12 cellular contexts compared by ENCODE assay signal in genomic region chr5:131242728-131243255, GRCh38. TPM values are rescaled to one million over a fixed set of nuclear protein-coding genes. Genes with fewer than 3 reads are reported as not detected.
DNase-seq lines count a peak whose midpoint lies in the region; ATAC-seq and TF ChIP-seq lines count a peak whose summit lies in the region.
"Had no signal": no experiment of that assay in that cellular context is flagged by ENCODE, and none has a peak within 500 bp of the region (broad histone marks: within the 10 kb centered on the region; RNA-seq: fewer than 3 reads in every experiment).

No MANE protein-coding gene starts in this region.

- TF ChIP-seq CTCF in CD14-positive monocyte (IDR thresholded peaks at IDR 0.05) (no peak), HFF-Myc (IDR thresholded peaks at IDR 0.05; ENCODE audit: low read depth, low read length, missing control alignments) (no peak), kidney epithelial cell (IDR thresholded peaks at IDR 0.05; ENCODE audit: insufficient read depth, low read length, poor library complexity, severe bottlenecking) (no peak), mesothelial cell of epicardium (IDR thresholded peaks at IDR 0.05; ENCODE audit: unreplicated experiment) (no peak)

- H3K4me1 ChIP-seq in CD4-positive, alpha-beta memory T cell (ENCODE audit: insufficient read depth, low read length): no peaks in the 10 kb centered on the region

- no peak overlapping the region for H3K27ac ChIP-seq in CD4-positive, alpha-beta memory T cell (ENCODE audit: low read depth, low read length)
- H3K27ac ChIP-seq: neutrophil had no signal

- peaks cover 0 to 2% (median 0%) of the 10 kb centered on the region in 3 donors for H3K27me3 Mint-ChIP-seq in CD14-positive monocyte (ENCODE audit: low read depth in 3 of 3)
- no peaks in the 10 kb centered on the region for H3K27me3 Mint-ChIP-seq in CD4-positive, alpha-beta memory T cell
- no peaks in the 10 kb centered on the region for H3K27me3 Mint-ChIP-seq in mesothelial cell of epicardium (ENCODE audit: low read depth)

- no peak overlapping the region for H3K4me3 Mint-ChIP-seq in CD14-positive monocyte
- no peak overlapping the region for H3K4me3 Mint-ChIP-seq in CD4-positive, alpha-beta memory T cell
- no peak overlapping the region for H3K4me3 Mint-ChIP-seq in mesothelial cell of epicardium
- H3K4me3 Mint-ChIP-seq: activated naive CD8-positive, alpha-beta T cell treated with anti-CD3 and anti-CD28 coated beads, Interleukin-2, amount 10 ng/mL, durations not matched to agents 7 days and 5 days had no signal

- CTCF ChIA-PET in CD4-positive, alpha-beta memory T cell (lab: Charles Lee; ENCODE audit: partially characterized antibody): no interaction called here

- H3K9me3 Mint-ChIP-seq in CD14-positive monocyte: peaks cover 0 to 14% (median 11%) of the 10 kb centered on the region in 7 donors
- H3K9me3 Mint-ChIP-seq in CD4-positive, alpha-beta memory T cell: peaks cover 0 to 18% (median 10%) of the 10 kb centered on the region in 8 donors
- H3K9me3 Mint-ChIP-seq in mesothelial cell of epicardium: peaks cover 9% of the 10 kb centered on the region

- no peaks in the 10 kb centered on the region for H3K27me3 ChIP-seq in kidney epithelial cell (ENCODE audit: control insufficient read depth, insufficient read depth, low read length)
- no peaks in the 10 kb centered on the region for H3K27me3 ChIP-seq in CD4-positive, alpha-beta memory T cell (ENCODE audit: insufficient read depth, low read length)
- H3K27me3 ChIP-seq: neutrophil had no signal

- peak overlapping the region in 6 of 7 donors; percentile 42 to 76 (median 54) for H3K27ac Mint-ChIP-seq in CD14-positive monocyte
- no peak overlapping the region for H3K27ac Mint-ChIP-seq in CD4-positive, alpha-beta memory T cell
- H3K27ac Mint-ChIP-seq in mesothelial cell of epicardium: no peak overlapping the region
- H3K27ac Mint-ChIP-seq: activated naive CD8-positive, alpha-beta T cell treated with anti-CD3 and anti-CD28 coated beads, Interleukin-2, amount 10 ng/mL, durations not matched to agents 7 days and 5 days had no signal

- intact Hi-C loops in CD14-positive monocyte (cut with micrococcal nuclease): no loop called here
- intact Hi-C loops in CD4-positive, alpha-beta memory T cell (cut with micrococcal nuclease): no loop called here

- H3K36me3 ChIP-seq in kidney epithelial cell (ENCODE audit: control insufficient read depth, insufficient read depth, low read length): no peaks in the 10 kb centered on the region
- no peaks in the 10 kb centered on the region for H3K36me3 ChIP-seq in CD4-positive, alpha-beta memory T cell (ENCODE audit: insufficient read depth, low read length)
- H3K36me3 ChIP-seq: neutrophil had no signal

- H3K4me1 Mint-ChIP-seq in CD14-positive monocyte (peaks cover 16% of the 10 kb centered on the region), mesothelial cell of epicardium (no peaks in the 10 kb centered on the region)
- no peaks in the 10 kb centered on the region for H3K4me1 Mint-ChIP-seq in CD4-positive, alpha-beta memory T cell

- no peak for ATAC-seq in HG02870 (IDR thresholded peaks at IDR 0.05; ENCODE audit: unreplicated experiment)

- H3K36me3 Mint-ChIP-seq in CD14-positive monocyte (no peaks in the 10 kb centered on the region), mesothelial cell of epicardium (no peaks in the 10 kb centered on the region)
- H3K36me3 Mint-ChIP-seq in CD4-positive, alpha-beta memory T cell: peaks cover 0 to 8% of the 10 kb centered on the region in 2 donors

- H3K9me3 ChIP-seq in CD4-positive, alpha-beta memory T cell (ENCODE audit: control insufficient read depth in 1 of 2, low read length in 2 of 2): no peaks in the 10 kb centered on the region
- H3K9me3 ChIP-seq: neutrophil had no signal

- POLR2A ChIA-PET in CD4-positive, alpha-beta memory T cell (lab: Charles Lee; ENCODE audit: partially characterized antibody): no interaction called here

- no peak overlapping the region for H3K4me3 ChIP-seq in HFF-Myc (replicated peaks; ENCODE audit: low read depth, low read length)
- no peak overlapping the region for H3K4me3 ChIP-seq in kidney epithelial cell (ENCODE audit: low read depth, low read length)
- H3K4me3 ChIP-seq in CD4-positive, alpha-beta memory T cell (ENCODE audit: low read length in 2 of 2): no peak overlapping the region

- no peak for DNase-seq in CD14-positive monocyte (ENCODE audit: low spot score)
- peak; percentile 33 for DNase-seq in HFF-Myc (ENCODE audit: extremely low read depth, low read depth)
- peak; percentile 69 for DNase-seq in amniotic stem cell (lab: John Stamatoyannopoulos, UW)
- DNase-seq in kidney epithelial cell (ENCODE audit: low read depth): peak; percentile 60
- DNase-seq in stimulated activated naive CD4-positive, alpha-beta T cell (lab: John Stamatoyannopoulos, UW): no peak
- no peak for DNase-seq in CD4-positive, alpha-beta memory T cell
- no peak for DNase-seq in mesothelial cell of epicardium (ENCODE audit: low spot score in 2 of 2, unreplicated experiment in 2 of 2)
- DNase-seq: activated naive CD8-positive, alpha-beta T cell treated with anti-CD3 and anti-CD28 coated beads, Interleukin-2, amount 10 ng/mL, durations not matched to agents 7 days and 5 days; DMS79 treated with DMSO at 0.1 percent for 48 hours; hippocampal formation had no signal

RNA-seq across cellular contexts. Expression of gene CDC42SE2, which starts 21.1 kb away (rescaled TPM):
- polyA plus RNA-seq in CD14-positive monocyte: 100 to 1,000 TPM in 1 of 2 donors, 10 to 100 TPM in 1; 92.6 to 135 TPM
- total RNA-seq in kidney epithelial cell (36.6 and 41.2 TPM in 2 replicates), mesothelial cell of epicardium (23.6 to 27.5 TPM (median 25.9 TPM) in 3 replicates)
- total RNA-seq in CD4-positive, alpha-beta memory T cell: 100 to 1,000 TPM; 298 to 316 TPM
- polyA plus RNA-seq in CD4-positive, alpha-beta memory T cell: 100 to 1,000 TPM; 414 to 773 TPM

Comparison
In these comparisons a context has a peak if more than half of its experiments do, and no peak if none do; other contexts are left out.
1. DNase-seq: peak in HFF-Myc (single experiment), amniotic stem cell (single experiment) and kidney epithelial cell (single experiment); none in CD14-positive monocyte (single experiment), stimulated activated naive CD4-positive, alpha-beta T cell (0 of 6), CD4-positive, alpha-beta memory T cell (0 of 5) and mesothelial cell of epicardium (0 of 2).
2. H3K27ac Mint-ChIP-seq: peak in CD14-positive monocyte (6 of 7); none in CD4-positive, alpha-beta memory T cell (0 of 7) and mesothelial cell of epicardium (single experiment).